Comparison of ENCODE assay signal across 10 cellular contexts in the genomic region with DNA sequence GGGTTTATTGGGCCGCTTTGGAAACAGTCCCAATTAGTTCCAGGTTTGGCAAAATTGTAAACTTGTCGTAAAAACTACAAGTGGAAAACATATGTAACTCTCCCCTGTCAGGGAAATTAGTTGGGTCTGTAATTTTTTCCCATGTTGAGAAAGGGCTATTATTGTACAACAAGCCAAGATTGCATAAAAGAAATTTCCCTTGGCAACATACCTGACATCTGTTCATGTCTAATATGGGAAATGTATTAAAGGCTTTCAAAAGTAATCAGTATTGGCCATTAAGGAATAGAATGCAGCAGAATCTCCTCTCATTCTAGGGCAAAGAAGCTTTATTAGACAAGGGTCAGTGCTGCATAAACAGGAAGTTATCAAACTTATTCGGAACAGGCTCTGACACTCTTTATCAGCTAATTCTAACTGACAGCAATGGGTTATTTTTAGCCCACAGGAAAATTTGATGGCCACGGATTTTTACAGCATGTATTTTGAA.
A peak's percentile ranks its signal among the peaks of the same experiment; 100 is the strongest.
DNase-seq lines count a peak whose midpoint lies in the region; ATAC-seq, FAIRE-seq and TF ChIP-seq lines count a peak whose summit lies in the region.
"Had no signal": no experiment of that assay in that cellular context is flagged by ENCODE, and none has a peak within 500 bp of the region (broad histone marks: within the 10 kb centered on the region; RNA-seq: fewer than 3 reads in every experiment).

No MANE protein-coding gene starts in this region.

- no peaks in the 10 kb centered on the region for H3K27me3 Mint-ChIP-seq in T-cell

- 18 to 28% (median 27%) methylated on average over 4 of the region's 4 CpGs for WGBS in small intestine, 3 donors

- peaks cover 0 to 6% of the 10 kb centered on the region in 2 donors for H3K36me3 ChIP-seq in small intestine (ENCODE audit: control insufficient read depth in 2 of 2, insufficient read depth in 2 of 2, low read length in 2 of 2)

- H3K36me3 Mint-ChIP-seq in T-cell = peaks cover 91% of the 10 kb centered on the region

- peaks cover 0 to 9% (median 0%) of the 10 kb centered on the region in 3 donors for H3K9me3 Mint-ChIP-seq in T-cell

- H3K9me3 ChIP-seq in small intestine (ENCODE audit: control insufficient read depth, low read depth) = no peaks in the 10 kb centered on the region

- no peak for TF ChIP-seq CTCF in fibroblast of the aortic adventitia (IDR thresholded peaks at IDR 0.05; ENCODE audit: insufficient read depth, low read length)

- POLR2A ChIA-PET in T-cell (lab: Charles Lee) = interaction anchor here (1.3 kb wide), 2 partner anchors 10 kb away, joined by 3 to 4 read pairs; no protein-coding TSS in a partner anchor

- H3K4me3 ChIP-seq in fibroblast of the aortic adventitia (ENCODE audit: low read depth, low read length) (no peak overlapping the region), small intestine (ENCODE audit: low read depth in 1 of 2, low read length in 2 of 2) (no peak overlapping the region)

- no peak for ATAC-seq in T-cell (replicated peaks in 1 of 4)

- no peak for FAIRE-seq in small intestine (lab: Jason Lieb, UNC)

- H3K4me3 Mint-ChIP-seq in T-cell = peak overlapping the region in 1 of 3 donors; percentile 17

- DNase-seq in DMS 273 (lab: John Stamatoyannopoulos, UW; ENCODE audit: unreplicated experiment) (peak; percentile 6), DMS 273 treated with DMSO at 0.1 percent for 48 hours (lab: John Stamatoyannopoulos, UW) (no peak), T-cell (no peak), fibroblast of the aortic adventitia (ENCODE audit: low read depth) (peak; percentile 71), small intestine (no peak), retina (no peak), CD1c-positive myeloid dendritic cell (ENCODE audit: extremely low spot score) (no peak), AG20443 (ENCODE audit: low spot score) (no peak)
- DNase-seq: NCI-H774 had no signal

- CTCF ChIA-PET in T-cell (lab: Charles Lee) = no interaction called here

- H3K27me3 ChIP-seq in small intestine (ENCODE audit: control insufficient read depth in 2 of 2, insufficient read depth in 2 of 2, low read length in 2 of 2) = no peaks in the 10 kb centered on the region

- peaks cover 2 to 18% of the 10 kb centered on the region in 2 donors for H3K4me1 ChIP-seq in small intestine (ENCODE audit: control insufficient read depth in 2 of 2, insufficient read depth in 1 of 2, low read depth in 1 of 2, low read length in 1 of 2)

- H3K4me1 Mint-ChIP-seq in T-cell = peaks cover 81 to 97% (median 95%) of the 10 kb centered on the region in 3 donors

- peak overlapping the region; percentile 24 to 71 for H3K27ac ChIP-seq in small intestine (ENCODE audit: low read depth in 1 of 2, low read length in 1 of 2)
- H3K27ac ChIP-seq: 22Rv1 had no signal

- H3K27ac Mint-ChIP-seq in T-cell = peak overlapping the region; percentile 40 to 58

Comparison
In these comparisons a context has a peak if more than half of its experiments do, and no peak if none do; other contexts are left out.
1. DNase-seq: peak in DMS 273 (single experiment) and fibroblast of the aortic adventitia (single experiment); none in DMS 273 treated with DMSO at 0.1 percent for 48 hours (single experiment), T-cell (0 of 34), small intestine (single experiment), retina (single experiment), CD1c-positive myeloid dendritic cell (single experiment) and AG20443 (single experiment).